ENCODE assay signal across 16 cellular contexts in genomic region chr3:49552087-49552486, GRCh38. TPM values are rescaled to one million over a fixed set of nuclear protein-coding genes. Genes with fewer than 3 reads are reported as not detected.
A peak's percentile ranks its signal among the peaks of the same experiment; 100 is the strongest.
DNase-seq lines count a peak whose midpoint lies in the region; ATAC-seq and TF ChIP-seq lines count a peak whose summit lies in the region.
"Had no signal": no experiment of that assay in that cellular context is flagged by ENCODE, and none has a peak within 500 bp of the region (broad histone marks: within the 10 kb centered on the region; RNA-seq: fewer than 3 reads in every experiment).

No MANE protein-coding gene starts in this region.

- peak overlapping the region; percentile 30 for H3K27ac Mint-ChIP-seq in activated CD4-positive, alpha-beta memory T cell treated with anti-CD3 and anti-CD28 coated beads for 36 hours
- H3K27ac Mint-ChIP-seq in activated CD4-positive, alpha-beta memory T cell treated with anti-CD3 and anti-CD28 coated beads, Interleukin-2, amount 10 ng/mL, durations not matched to agents 7 days and 5 days, result no peak overlapping the region
- peak overlapping the region; percentile 53 for H3K27ac Mint-ChIP-seq in activated T-helper 1 cell treated with anti-CD3 and anti-CD28 coated beads, Interleukin-12 subunit alpha, Interleukin-12 subunit beta, Interleukin-2, Interleukin-4 antibody, amounts not matched to agents 30 ng/mL and 10 ng/mL and 1 ng/mL, durations not matched to agents 14 hours and 24 hours and 36 hours
- no peak overlapping the region for H3K27ac Mint-ChIP-seq in neural crest cell (ENCODE audit: unreplicated experiment)
- H3K27ac Mint-ChIP-seq in Calu3 (ENCODE audit: unreplicated experiment), result no peak overlapping the region

- CTCF ChIA-PET in activated CD4-positive, alpha-beta memory T cell treated with anti-CD3 and anti-CD28 coated beads for 36 hours (lab: Charles Lee), result interaction anchor here (1.3 to 4.3 kb wide), 2 partner anchors 12 to 13 kb away, joined by 12 to 43 read pairs; no protein-coding TSS in a partner anchor
- CTCF ChIA-PET in activated CD4-positive, alpha-beta memory T cell treated with anti-CD3 and anti-CD28 coated beads, Interleukin-2, amount 10 ng/mL, durations not matched to agents 7 days and 5 days (lab: Charles Lee), result interaction anchor here (0.5 to 3.1 kb wide), 3 partner anchors 9 to 120 kb away, joined by 5 to 24 read pairs (median 7); no protein-coding TSS in a partner anchor
- CTCF ChIA-PET in Calu3 (lab: Charles Lee), result interaction anchor here (0.5 kb wide), 1 partner anchor 66 kb away, joined by 3 read pairs; no protein-coding TSS in a partner anchor

- no peak overlapping the region for H3K27ac ChIP-seq in BLaER1 treated with 17β-estradiol and CSF1 and Interleukin-3, amounts not matched to agents 10 nM and 100 nM
- no peak overlapping the region for H3K27ac ChIP-seq in effector memory CD4-positive, alpha-beta T cell (ENCODE audit: insufficient read depth, low read length, poor library complexity, severe bottlenecking)

- H3K4me2 ChIP-seq in BLaER1 treated with 17β-estradiol and CSF1 and Interleukin-3, amounts not matched to agents 10 nM and 100 nM, result peak overlapping the region in 7 of 11 experiments; percentile 1 to 97 (median 17); a peak in 7 of 22 replicates

- no peaks in the 10 kb centered on the region for H3K9me3 Mint-ChIP-seq in activated CD4-positive, alpha-beta memory T cell treated with anti-CD3 and anti-CD28 coated beads for 36 hours
- H3K9me3 Mint-ChIP-seq in activated CD4-positive, alpha-beta memory T cell treated with anti-CD3 and anti-CD28 coated beads, Interleukin-2, amount 10 ng/mL, durations not matched to agents 7 days and 5 days, result no peaks in the 10 kb centered on the region
- H3K9me3 Mint-ChIP-seq in activated T-helper 1 cell treated with anti-CD3 and anti-CD28 coated beads, Interleukin-12 subunit alpha, Interleukin-12 subunit beta, Interleukin-2, Interleukin-4 antibody, amounts not matched to agents 30 ng/mL and 10 ng/mL and 1 ng/mL, durations not matched to agents 14 hours and 24 hours and 36 hours, result no peaks in the 10 kb centered on the region
- no peaks in the 10 kb centered on the region for H3K9me3 Mint-ChIP-seq in neural crest cell
- no peaks in the 10 kb centered on the region for H3K9me3 Mint-ChIP-seq in Calu3 (ENCODE audit: low read depth, unreplicated experiment)
- H3K9me3 Mint-ChIP-seq: H9 had no signal

- no peaks in the 10 kb centered on the region for H3K36me3 ChIP-seq in BLaER1 treated with 17β-estradiol and CSF1 and Interleukin-3, amounts not matched to agents 10 nM and 100 nM
- H3K36me3 ChIP-seq in effector memory CD4-positive, alpha-beta T cell (ENCODE audit: control insufficient read depth, insufficient read depth, low read length), result no peaks in the 10 kb centered on the region

- no peak overlapping the region for H3K4me3 Mint-ChIP-seq in activated CD4-positive, alpha-beta memory T cell treated with anti-CD3 and anti-CD28 coated beads for 36 hours
- H3K4me3 Mint-ChIP-seq in activated CD4-positive, alpha-beta memory T cell treated with anti-CD3 and anti-CD28 coated beads, Interleukin-2, amount 10 ng/mL, durations not matched to agents 7 days and 5 days, result no peak overlapping the region
- H3K4me3 Mint-ChIP-seq in activated T-helper 1 cell treated with anti-CD3 and anti-CD28 coated beads, Interleukin-12 subunit alpha, Interleukin-12 subunit beta, Interleukin-2, Interleukin-4 antibody, amounts not matched to agents 30 ng/mL and 10 ng/mL and 1 ng/mL, durations not matched to agents 14 hours and 24 hours and 36 hours, result peak overlapping the region; percentile 48
- H3K4me3 Mint-ChIP-seq in neural crest cell (peak overlapping the region; percentile 77), Calu3 (ENCODE audit: low read depth, unreplicated experiment) (no peak overlapping the region)

- BruUV-seq in Calu3 (replicated peaks; lab: Mats Ljungman, UMichigan), result no TSS peak

- POLR2A ChIA-PET in activated CD4-positive, alpha-beta memory T cell treated with anti-CD3 and anti-CD28 coated beads for 36 hours (lab: Charles Lee), result no interaction called here
- POLR2A ChIA-PET in activated CD4-positive, alpha-beta memory T cell treated with anti-CD3 and anti-CD28 coated beads, Interleukin-2, amount 10 ng/mL, durations not matched to agents 7 days and 5 days (lab: Charles Lee), result interaction anchor here (1.6 kb wide), 1 partner anchor 11 kb away, joined by 5 read pairs; no protein-coding TSS in a partner anchor

- no peaks in the 10 kb centered on the region for H3K36me3 Mint-ChIP-seq in activated CD4-positive, alpha-beta memory T cell treated with anti-CD3 and anti-CD28 coated beads for 36 hours
- H3K36me3 Mint-ChIP-seq in activated CD4-positive, alpha-beta memory T cell treated with anti-CD3 and anti-CD28 coated beads, Interleukin-2, amount 10 ng/mL, durations not matched to agents 7 days and 5 days (ENCODE audit: low read depth), result no peaks in the 10 kb centered on the region
- peaks cover 2% of the 10 kb centered on the region for H3K36me3 Mint-ChIP-seq in activated T-helper 1 cell treated with anti-CD3 and anti-CD28 coated beads, Interleukin-12 subunit alpha, Interleukin-12 subunit beta, Interleukin-2, Interleukin-4 antibody, amounts not matched to agents 30 ng/mL and 10 ng/mL and 1 ng/mL, durations not matched to agents 14 hours and 24 hours and 36 hours (ENCODE audit: low read depth)
- H3K36me3 Mint-ChIP-seq in neural crest cell (ENCODE audit: low read depth) (no peaks in the 10 kb centered on the region), Calu3 (ENCODE audit: insufficient read depth, unreplicated experiment) (peaks cover 11% of the 10 kb centered on the region)

- H3K9me3 ChIP-seq in BLaER1 treated with 17β-estradiol and CSF1 and Interleukin-3, amounts not matched to agents 10 nM and 100 nM (replicated peaks in 1 of 11), result no peaks in the 10 kb centered on the region
- no peaks in the 10 kb centered on the region for H3K9me3 ChIP-seq in effector memory CD4-positive, alpha-beta T cell (ENCODE audit: control insufficient read depth, low read length)
- H3K9me3 ChIP-seq: Caco-2 had no signal

- no peak for TF ChIP-seq CTCF in neural crest cell (conservative IDR thresholded peaks at IDR 0.05)
- TF ChIP-seq CTCF in Calu3 (IDR thresholded peaks at IDR 0.05; ENCODE audit: unreplicated experiment), result no peak

- no peak for DNase-seq in activated CD4-positive, alpha-beta memory T cell treated with anti-CD3 and anti-CD28 coated beads for 36 hours
- no peak for DNase-seq in activated CD4-positive, alpha-beta memory T cell treated with anti-CD3 and anti-CD28 coated beads, Interleukin-2, amount 10 ng/mL, durations not matched to agents 7 days and 5 days
- no peak for DNase-seq in activated T-helper 1 cell treated with anti-CD3 and anti-CD28 coated beads, Interleukin-12 subunit alpha, Interleukin-12 subunit beta, Interleukin-2, Interleukin-4 antibody, amounts not matched to agents 30 ng/mL and 10 ng/mL and 1 ng/mL, durations not matched to agents 14 hours and 24 hours and 36 hours (ENCODE audit: low spot score)
- DNase-seq in neural crest cell (ENCODE audit: low read depth, low spot score) (no peak), Calu3 (no peak)
- DNase-seq in effector memory CD4-positive, alpha-beta T cell, result no peak
- DNase-seq: C1 segment of cervical spinal cord, Caco-2, H9, NCI-H1105 treated with DMSO at 0.1 percent for 48 hours, NCI-H1694 treated with DMSO at 0.1 percent for 48 hours, NCI-H2107, NCI-H2227 treated with DMSO at 0.1 percent for 48 hours, NCI-H524 treated with DMSO at 0.1 percent for 48 hours had no signal

- peaks cover 29 to 43% (median 35%) of the 10 kb centered on the region in 10 experiments for H3K4me1 ChIP-seq in BLaER1 treated with 17β-estradiol and CSF1 and Interleukin-3, amounts not matched to agents 10 nM and 100 nM
- H3K4me1 ChIP-seq in effector memory CD4-positive, alpha-beta T cell (ENCODE audit: control insufficient read depth, insufficient read depth, low read length, poor library complexity, severe bottlenecking), result peaks cover 17% of the 10 kb centered on the region

- ATAC-seq in GM18519 (IDR thresholded peaks at IDR 0.05; ENCODE audit: low FRiP score, unreplicated experiment), result no peak

- intact Hi-C loops in activated CD4-positive, alpha-beta memory T cell treated with anti-CD3 and anti-CD28 coated beads for 36 hours (cut with micrococcal nuclease), result no loop called here
- intact Hi-C loops in activated T-helper 1 cell treated with anti-CD3 and anti-CD28 coated beads, Interleukin-12 subunit alpha, Interleukin-12 subunit beta, Interleukin-2, Interleukin-4 antibody, amounts not matched to agents 30 ng/mL and 10 ng/mL and 1 ng/mL, durations not matched to agents 14 hours and 24 hours and 36 hours (cut with micrococcal nuclease), result no loop called here
- intact Hi-C loops in Calu3 (cut with micrococcal nuclease; ENCODE audit: unreplicated experiment), result no loop called here

- no peak overlapping the region for H3K9ac ChIP-seq in BLaER1 treated with 17β-estradiol and CSF1 and Interleukin-3, amounts not matched to agents 10 nM and 100 nM

- H3K4me1 Mint-ChIP-seq in activated CD4-positive, alpha-beta memory T cell treated with anti-CD3 and anti-CD28 coated beads for 36 hours (ENCODE audit: low read depth), result peaks cover 21% of the 10 kb centered on the region
- peaks cover 29% of the 10 kb centered on the region for H3K4me1 Mint-ChIP-seq in activated CD4-positive, alpha-beta memory T cell treated with anti-CD3 and anti-CD28 coated beads, Interleukin-2, amount 10 ng/mL, durations not matched to agents 7 days and 5 days
- H3K4me1 Mint-ChIP-seq in activated T-helper 1 cell treated with anti-CD3 and anti-CD28 coated beads, Interleukin-12 subunit alpha, Interleukin-12 subunit beta, Interleukin-2, Interleukin-4 antibody, amounts not matched to agents 30 ng/mL and 10 ng/mL and 1 ng/mL, durations not matched to agents 14 hours and 24 hours and 36 hours (ENCODE audit: low read depth), result peaks cover 20% of the 10 kb centered on the region
- H3K4me1 Mint-ChIP-seq in neural crest cell, result peaks cover 23% of the 10 kb centered on the region
- H3K4me1 Mint-ChIP-seq in Calu3 (ENCODE audit: low read depth, unreplicated experiment), result no peaks in the 10 kb centered on the region

- H4K20me1 ChIP-seq in BLaER1 treated with 17β-estradiol and CSF1 and Interleukin-3, amounts not matched to agents 10 nM and 100 nM, result peaks cover 0 to 25% (median 0%) of the 10 kb centered on the region in 11 experiments; a peak in 5 of 22 replicates

- H3K27me3 Mint-ChIP-seq in activated CD4-positive, alpha-beta memory T cell treated with anti-CD3 and anti-CD28 coated beads for 36 hours, result peaks cover 40% of the 10 kb centered on the region
- H3K27me3 Mint-ChIP-seq in activated CD4-positive, alpha-beta memory T cell treated with anti-CD3 and anti-CD28 coated beads, Interleukin-2, amount 10 ng/mL, durations not matched to agents 7 days and 5 days, result peaks cover 53% of the 10 kb centered on the region
- H3K27me3 Mint-ChIP-seq in activated T-helper 1 cell treated with anti-CD3 and anti-CD28 coated beads, Interleukin-12 subunit alpha, Interleukin-12 subunit beta, Interleukin-2, Interleukin-4 antibody, amounts not matched to agents 30 ng/mL and 10 ng/mL and 1 ng/mL, durations not matched to agents 14 hours and 24 hours and 36 hours (ENCODE audit: insufficient read depth), result peaks cover 51% of the 10 kb centered on the region
- H3K27me3 Mint-ChIP-seq in neural crest cell (ENCODE audit: low read depth), result peaks cover 7% of the 10 kb centered on the region
- H3K27me3 Mint-ChIP-seq in Calu3 (ENCODE audit: unreplicated experiment), result peaks cover 59% of the 10 kb centered on the region

- peaks cover 24 to 28% (median 26%) of the 10 kb centered on the region in 11 experiments for H3K27me3 ChIP-seq in BLaER1 treated with 17β-estradiol and CSF1 and Interleukin-3, amounts not matched to agents 10 nM and 100 nM
- H3K27me3 ChIP-seq in effector memory CD4-positive, alpha-beta T cell (replicated peaks; ENCODE audit: control insufficient read depth, insufficient read depth, low read length, poor library complexity, severe bottlenecking), result peaks cover 17% of the 10 kb centered on the region

- no peak overlapping the region for H3K4me3 ChIP-seq in BLaER1 treated with 17β-estradiol and CSF1 and Interleukin-3, amounts not matched to agents 10 nM and 100 nM
- H3K4me3 ChIP-seq in effector memory CD4-positive, alpha-beta T cell (ENCODE audit: insufficient read depth, low read depth, low read length, poor library complexity, severe bottlenecking), result no peak overlapping the region

RNA-seq across cellular contexts. Expression of gene BSN, which starts 2.2 kb away (rescaled TPM):
- under 1 TPM; 0.05 to 0.07 TPM for total RNA-seq in activated CD4-positive, alpha-beta memory T cell treated with anti-CD3 and anti-CD28 coated beads for 36 hours
- total RNA-seq in activated CD4-positive, alpha-beta memory T cell treated with anti-CD3 and anti-CD28 coated beads, Interleukin-2, amount 10 ng/mL, durations not matched to agents 7 days and 5 days, result under 1 TPM; 0.03 to 0.05 TPM
- 0.13 and 0.34 TPM in 2 replicates for total RNA-seq in activated T-helper 1 cell treated with anti-CD3 and anti-CD28 coated beads, Interleukin-12 subunit alpha, Interleukin-12 subunit beta, Interleukin-2, Interleukin-4 antibody, amounts not matched to agents 30 ng/mL and 10 ng/mL and 1 ng/mL, durations not matched to agents 14 hours and 24 hours and 36 hours
- total RNA-seq in neural crest cell, result 6.1 and 6.5 TPM in 2 replicates
- total RNA-seq in Calu3 (2022), result 0.71 and 0.92 TPM in 2 replicates

Comparison
In these comparisons a context has a peak if more than half of its experiments do, and no peak if none do; other contexts are left out.
1. H3K27ac Mint-ChIP-seq: peak in activated CD4-positive, alpha-beta memory T cell treated with anti-CD3 and anti-CD28 coated beads for 36 hours (single experiment) and activated T-helper 1 cell treated with anti-CD3 and anti-CD28 coated beads, Interleukin-12 subunit alpha, Interleukin-12 subunit beta, Interleukin-2, Interleukin-4 antibody, amounts not matched to agents 30 ng/mL and 10 ng/mL and 1 ng/mL, durations not matched to agents 14 hours and 24 hours and 36 hours (single experiment); none in activated CD4-positive, alpha-beta memory T cell treated with anti-CD3 and anti-CD28 coated beads, Interleukin-2, amount 10 ng/mL, durations not matched to agents 7 days and 5 days (single experiment), neural crest cell (single experiment) and Calu3 (single experiment).
2. H3K4me3 Mint-ChIP-seq: peak in activated T-helper 1 cell treated with anti-CD3 and anti-CD28 coated beads, Interleukin-12 subunit alpha, Interleukin-12 subunit beta, Interleukin-2, Interleukin-4 antibody, amounts not matched to agents 30 ng/mL and 10 ng/mL and 1 ng/mL, durations not matched to agents 14 hours and 24 hours and 36 hours (single experiment) and neural crest cell (single experiment); none in activated CD4-positive, alpha-beta memory T cell treated with anti-CD3 and anti-CD28 coated beads for 36 hours (single experiment), activated CD4-positive, alpha-beta memory T cell treated with anti-CD3 and anti-CD28 coated beads, Interleukin-2, amount 10 ng/mL, durations not matched to agents 7 days and 5 days (single experiment) and Calu3 (single experiment).